In the genomic region with DNA sequence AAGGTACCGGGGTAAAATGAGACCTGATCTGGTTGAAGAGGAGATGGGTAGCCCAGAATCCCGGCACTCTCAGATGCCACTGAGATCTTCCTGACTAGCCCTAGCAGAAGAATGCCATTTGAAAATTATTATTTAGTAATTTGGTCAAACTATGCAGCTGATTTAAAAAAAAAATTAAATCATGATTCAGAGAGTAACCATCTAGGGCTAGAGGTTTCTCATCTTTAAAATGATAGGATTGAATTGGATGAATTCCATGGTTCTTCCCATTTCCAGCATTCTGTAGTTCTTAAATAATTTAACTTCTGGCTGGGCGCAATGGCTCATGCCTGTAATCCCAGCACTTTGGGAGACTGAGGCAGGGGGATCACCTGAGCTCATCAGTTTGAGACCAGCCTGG, we compare ENCODE assay signal across 19 cellular contexts.
DNase-seq lines count a peak whose midpoint lies in the region; ATAC-seq, FAIRE-seq and TF ChIP-seq lines count a peak whose summit lies in the region.
"Had no signal": no experiment of that assay in that cellular context is flagged by ENCODE, and none has a peak within 500 bp of the region (broad histone marks: within the 10 kb centered on the region; RNA-seq: fewer than 3 reads in every experiment).

No MANE protein-coding gene starts in this region.

- H3K4me2 ChIP-seq in GM23338 (no peak overlapping the region), HepG2 (ENCODE audit: low read depth, low read length) (no peak overlapping the region)
- H3K4me2 ChIP-seq: PC-9 had no signal

- no peaks in the 10 kb centered on the region for H3K36me3 ChIP-seq in GM23338 (ENCODE audit: insufficient read depth)
- no peaks in the 10 kb centered on the region for H3K36me3 ChIP-seq in brain microvascular endothelial cell (replicated peaks)
- H3K36me3 ChIP-seq in HepG2 (replicated peaks in 1 of 2; ENCODE audit: control insufficient read depth in 1 of 2, insufficient read depth in 2 of 2, low read length in 2 of 2): peaks cover 26 to 50% of the 10 kb centered on the region in 2 experiments

- ATAC-seq in GM23338: no peak
- ATAC-seq in HepG2: no peak

- no peaks in the 10 kb centered on the region for H3F3A ChIP-seq in GM23338 (replicated peaks; ENCODE audit: low read depth)

- CTCF ChIA-PET in AG04450 (lab: Charles Lee) (no interaction called here), HepG2 (lab: Yijun Ruan, JAX; ENCODE audit: low intra/inter-chr PET ratio, low total read pairs) (no interaction called here)

- H3K36me3 Mint-ChIP-seq in GM23338 (ENCODE audit: low read depth): peaks cover 52% of the 10 kb centered on the region

- in situ Hi-C loops in brain microvascular endothelial cell (cut with HindIII; ENCODE audit: low pct_ligation_motif_present, low sequenced_read_pairs) (no loop called here), HepG2 (cut with HindIII; ENCODE audit: extremely low pct_ligation_motif_present, low pct_unique_long_range_greater_than_20kb) (no loop called here)

- POLR2A ChIA-PET in AG04450 (lab: Yijun Ruan, JAX) (interaction anchor here (1.8 kb wide), 1 partner anchor 11 kb away, joined by 9 read pairs; no protein-coding TSS in a partner anchor), HepG2 (lab: Yijun Ruan, JAX) (no interaction called here)

- peaks cover 8% of the 10 kb centered on the region; the same call in 2 of the 3 replicates for H3K9me3 Mint-ChIP-seq in GM23338

- DNase-seq in AG04450 (ENCODE audit: low read depth, low spot score): no peak
- no peak for DNase-seq in GM23338 (ENCODE audit: low spot score)
- DNase-seq in brain microvascular endothelial cell: no peak
- DNase-seq in hepatic stellate cell (ENCODE audit: low spot score): peak; percentile 22
- no peak for DNase-seq in GM19240 (ENCODE audit: insufficient read length, low spot score)
- no peak for DNase-seq in NCI-H1417 (lab: John Stamatoyannopoulos, UW)
- DNase-seq in HepG2 (ENCODE audit: low spot score): no peak
- no peak for DNase-seq in iPS-NIHi7 (ENCODE audit: extremely low spot score)
- DNase-seq: 8988T, DND-41, H9, NCI-H1436, NCI-H2029 treated with DMSO at 0.1 percent for 48 hours, NCI-H2171 treated with DMSO at 0.1 percent for 48 hours, NCI-H446 treated with DMSO at 0.1 percent for 48 hours, NCI-H748 treated with DMSO at 0.1 percent for 48 hours, PC-9 had no signal

- peaks cover 8% of the 10 kb centered on the region for H3K4me1 Mint-ChIP-seq in GM23338

- H3K4me3 ChIP-seq in AG04450 (ENCODE audit: low read depth, low read length) (no peak overlapping the region), GM23338 (no peak overlapping the region), brain microvascular endothelial cell (ENCODE audit: low read depth, low read length) (no peak overlapping the region), HepG2 (replicated peaks in 1 of 3; ENCODE audit: insufficient read depth in 1 of 3, low read depth in 2 of 3, low read length in 3 of 3) (no peak overlapping the region)
- H3K4me3 ChIP-seq: PC-9 had no signal

- no peak overlapping the region for H3K4me3 Mint-ChIP-seq in GM23338
- H3K4me3 Mint-ChIP-seq: H9 had no signal

- H3K79me2 ChIP-seq in GM23338 (replicated peaks; ENCODE audit: insufficient read depth) (no peaks in the 10 kb centered on the region), HepG2 (ENCODE audit: insufficient read depth, low read length) (no peaks in the 10 kb centered on the region)

- BruUV-seq in HepG2 (replicated peaks; lab: Mats Ljungman, UMichigan): no TSS peak

- no peak for TF ChIP-seq RAD21 in HepG2 (CRISPR knock-in tag; IDR thresholded peaks at IDR 0.05)

- FAIRE-seq in HepG2 (lab: Jason Lieb, UNC): no peak
- FAIRE-seq: GM19239 had no signal

- no peak for TF ChIP-seq POLR2A in HepG2 (IDR thresholded peaks at IDR 0.05; ENCODE audit: insufficient read depth in 1 of 2, low read depth in 2 of 2, low read length in 2 of 2)

- intact Hi-C loops in HepG2 (cut with micrococcal nuclease; ENCODE audit: unreplicated experiment): no loop called here

- TF ChIP-seq EP300 in HepG2 (IDR thresholded peaks at IDR 0.05; ENCODE audit: low read depth in 2 of 2, low read length in 2 of 2): no peak
- TF ChIP-seq EP300 in HepG2 (CRISPR knock-in tag; IDR thresholded peaks at IDR 0.05; ENCODE audit: borderline replicate concordance): no peak

- H3K9ac ChIP-seq in HepG2 (ENCODE audit: insufficient read depth, low read depth, low read length): no peak overlapping the region

- H2AFZ ChIP-seq in GM23338 (no peak overlapping the region), HepG2 (ENCODE audit: low read length) (no peak overlapping the region)
- H2AFZ ChIP-seq: PC-9 had no signal

- peak overlapping the region; percentile 86; the same call in 1 of the 2 replicates for H3K27ac Mint-ChIP-seq in GM23338

- H4K20me1 ChIP-seq in GM23338 (replicated peaks; ENCODE audit: insufficient read depth) (no peaks in the 10 kb centered on the region), HepG2 (ENCODE audit: insufficient read depth, low read length) (no peaks in the 10 kb centered on the region)

- WGBS in HepG2 (ENCODE audit: low lambda C conversion rate): 97% methylated on average over 3 of the region's 3 CpGs

- H3K4me1 ChIP-seq in GM23338 (ENCODE audit: insufficient read depth) (0 out of 2 replicates have a peak, but pooled peaks cover 4% of the 10 kb centered on the region), HepG2 (ENCODE audit: insufficient read depth, low read length) (no peaks in the 10 kb centered on the region)

- TF ChIP-seq CTCF in AG04450 (IDR thresholded peaks at IDR 0.05; ENCODE audit: low read depth, low read length) (no peak), GM23338 (conservative IDR thresholded peaks at IDR 0.05; ENCODE audit: low read depth in 2 of 2) (no peak), brain microvascular endothelial cell (IDR thresholded peaks at IDR 0.05; ENCODE audit: low read depth, low read length, missing control alignments) (no peak), HepG2 (CRISPR knock-in tag; IDR thresholded peaks at IDR 0.05) (no peak)

- H3K9me2 ChIP-seq in GM23338 (ENCODE audit: insufficient read depth): no peaks in the 10 kb centered on the region

- no peaks in the 10 kb centered on the region for H3K27me3 ChIP-seq in AG04450 (ENCODE audit: control insufficient read depth, insufficient read depth, low read length)
- no peaks in the 10 kb centered on the region for H3K27me3 ChIP-seq in GM23338 (ENCODE audit: insufficient read depth)
- H3K27me3 ChIP-seq in brain microvascular endothelial cell (replicated peaks): no peaks in the 10 kb centered on the region
- H3K27me3 ChIP-seq in HepG2 (ENCODE audit: control insufficient read depth in 1 of 2, insufficient read depth in 2 of 2, low read length in 2 of 2): no peaks in the 10 kb centered on the region

- H3K27ac ChIP-seq in AG04450 (ENCODE audit: low read depth, low read length) (peak overlapping the region; percentile 21), GM23338 (ENCODE audit: low read depth) (no peak overlapping the region), brain microvascular endothelial cell (peak overlapping the region; percentile 37), HepG2 (ENCODE audit: extremely low read length, insufficient read depth, low read length) (no peak overlapping the region)
- H3K27ac ChIP-seq: C4-2B, PC-9 had no signal

- H3K27me3 Mint-ChIP-seq in GM23338 (ENCODE audit: insufficient read depth, low read depth, poor library complexity): no peaks in the 10 kb centered on the region

- H3K9me3 ChIP-seq in AG04450 (ENCODE audit: control insufficient read depth, insufficient read depth, low read length) (no peaks in the 10 kb centered on the region), HepG2 (ENCODE audit: low read length) (no peaks in the 10 kb centered on the region)

TF ChIP-seq in GM23338, 12 proteins besides CTCF, POLR2A, EP300 and RAD21 (continues in another document):
- TF ChIP-seq EZH2 (IDR thresholded peaks at IDR 0.05; ENCODE audit: low read depth, unreplicated experiment) (no peak), EZH2phosphoT487 (IDR thresholded peaks at IDR 0.05; ENCODE audit: unreplicated experiment) (no peak), NANOG (IDR thresholded peaks at IDR 0.05; ENCODE audit: borderline replicate concordance) (no peak), ZNF114 (CRISPR knock-in tag; IDR thresholded peaks at IDR 0.05) (no peak)

TF ChIP-seq in HepG2, 621 proteins besides CTCF, POLR2A, EP300 and RAD21 (continues in another document):
- TF ChIP-seq ZNF879 (CRISPR knock-in tag; IDR thresholded peaks at IDR 0.05) (no peak), PHF21A (CRISPR knock-in tag; IDR thresholded peaks at IDR 0.05) (no peak), HMG20B (CRISPR knock-in tag; conservative IDR thresholded peaks at IDR 0.05) (no peak), TOE1 (CRISPR knock-in tag; IDR thresholded peaks at IDR 0.05) (no peak), GTF3A (CRISPR knock-in tag; conservative IDR thresholded peaks at IDR 0.05) (no peak)
- TF ChIP-seq, protein P1, sequence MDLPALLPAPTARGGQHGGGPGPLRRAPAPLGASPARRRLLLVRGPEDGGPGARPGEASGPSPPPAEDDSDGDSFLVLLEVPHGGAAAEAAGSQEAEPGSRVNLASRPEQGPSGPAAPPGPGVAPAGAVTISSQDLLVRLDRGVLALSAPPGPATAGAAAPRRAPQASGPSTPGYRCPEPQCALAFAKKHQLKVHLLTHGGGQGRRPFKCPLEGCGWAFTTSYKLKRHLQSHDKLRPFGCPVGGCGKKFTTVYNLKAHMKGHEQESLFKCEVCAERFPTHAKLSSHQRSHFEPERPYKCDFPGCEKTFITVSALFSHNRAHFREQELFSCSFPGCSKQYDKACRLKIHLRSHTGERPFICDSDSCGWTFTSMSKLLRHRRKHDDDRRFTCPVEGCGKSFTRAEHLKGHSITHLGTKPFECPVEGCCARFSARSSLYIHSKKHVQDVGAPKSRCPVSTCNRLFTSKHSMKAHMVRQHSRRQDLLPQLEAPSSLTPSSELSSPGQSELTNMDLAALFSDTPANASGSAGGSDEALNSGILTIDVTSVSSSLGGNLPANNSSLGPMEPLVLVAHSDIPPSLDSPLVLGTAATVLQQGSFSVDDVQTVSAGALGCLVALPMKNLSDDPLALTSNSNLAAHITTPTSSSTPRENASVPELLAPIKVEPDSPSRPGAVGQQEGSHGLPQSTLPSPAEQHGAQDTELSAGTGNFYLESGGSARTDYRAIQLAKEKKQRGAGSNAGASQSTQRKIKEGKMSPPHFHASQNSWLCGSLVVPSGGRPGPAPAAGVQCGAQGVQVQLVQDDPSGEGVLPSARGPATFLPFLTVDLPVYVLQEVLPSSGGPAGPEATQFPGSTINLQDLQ (CRISPR knock-in tag; IDR thresholded peaks at IDR 0.05): no peak
- TF ChIP-seq, protein P2, sequence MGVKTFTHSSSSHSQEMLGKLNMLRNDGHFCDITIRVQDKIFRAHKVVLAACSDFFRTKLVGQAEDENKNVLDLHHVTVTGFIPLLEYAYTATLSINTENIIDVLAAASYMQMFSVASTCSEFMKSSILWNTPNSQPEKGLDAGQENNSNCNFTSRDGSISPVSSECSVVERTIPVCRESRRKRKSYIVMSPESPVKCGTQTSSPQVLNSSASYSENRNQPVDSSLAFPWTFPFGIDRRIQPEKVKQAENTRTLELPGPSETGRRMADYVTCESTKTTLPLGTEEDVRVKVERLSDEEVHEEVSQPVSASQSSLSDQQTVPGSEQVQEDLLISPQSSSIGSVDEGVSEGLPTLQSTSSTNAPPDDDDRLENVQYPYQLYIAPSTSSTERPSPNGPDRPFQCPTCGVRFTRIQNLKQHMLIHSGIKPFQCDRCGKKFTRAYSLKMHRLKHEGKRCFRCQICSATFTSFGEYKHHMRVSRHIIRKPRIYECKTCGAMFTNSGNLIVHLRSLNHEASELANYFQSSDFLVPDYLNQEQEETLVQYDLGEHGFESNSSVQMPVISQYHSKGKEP (CRISPR knock-in tag; IDR thresholded peaks at IDR 0.05): no peak

Comparison
In these comparisons a context has a peak if more than half of its experiments do, and no peak if none do; other contexts are left out.
1. H3K27ac ChIP-seq: peak in AG04450 (single experiment) and brain microvascular endothelial cell (single experiment); none in GM23338 (single experiment) and HepG2 (single experiment).